ENCODE assay signal across 8 cellular contexts in genomic region chr20:4813839-4814695, GRCh38. TPM values are rescaled to one million over a fixed set of nuclear protein-coding genes. Genes with fewer than 3 reads are reported as not detected.
DNase-seq lines count a peak whose midpoint lies in the region; ATAC-seq and TF ChIP-seq lines count a peak whose summit lies in the region.

No MANE protein-coding gene starts in this region.

- peak; percentile 47 for ATAC-seq in GM18499 (IDR thresholded peaks at IDR 0.05; ENCODE audit: insufficient read depth, unreplicated experiment)

- H3K4me3 ChIP-seq in HEK293 (ENCODE audit: low read depth, low read length), result no peak overlapping the region

- DNase-seq in NAMALWA (ENCODE audit: low spot score), result peak; percentile 90
- DNase-seq in mesenteric fat pad (ENCODE audit: low spot score), result peak; percentile 37
- DNase-seq in NCI-H2081 treated with DMSO at 0.1 percent for 48 hours (lab: John Stamatoyannopoulos, UW), result no peak
- no peak for DNase-seq in DMS53 (lab: John Stamatoyannopoulos, UW)
- DNase-seq in NCI-H2227 (lab: John Stamatoyannopoulos, UW; ENCODE audit: unreplicated experiment), result no peak

- no peaks in the 10 kb centered on the region; a peak in 1 of 3 replicates for H3K36me3 ChIP-seq in HEK293 (ENCODE audit: control insufficient read depth in 2 of 2, insufficient read depth in 1 of 2, low read length in 2 of 2)

- H3K9me3 ChIP-seq in HEK293 (ENCODE audit: control insufficient read depth, insufficient read depth, low read depth, low read length), result no peaks in the 10 kb centered on the region

- no peak for TF ChIP-seq CTCF in HEK293 (tag by site-specific recombination; IDR thresholded peaks at IDR 0.05)

- no peaks in the 10 kb centered on the region for H3K4me1 ChIP-seq in HEK293 (ENCODE audit: control insufficient read depth, insufficient read depth, low read length)

- H3K27ac ChIP-seq in HEK293 (ENCODE audit: extremely low read depth, low read depth, low read length), result no peak overlapping the region
- peak overlapping the region; percentile 81 for H3K27ac ChIP-seq in angular gyrus (ENCODE audit: low read depth, low read length)

- CTCF ChIA-PET in HEK293 (lab: Yijun Ruan, JAX), result interaction anchor here (0.5 to 0.6 kb wide), 3 partner anchors 142 to 537 kb away, joined by 3 to 5 read pairs (median 3); no protein-coding TSS in a partner anchor

- POLR2A ChIA-PET in HEK293 (lab: Yijun Ruan, JAX), result interaction anchor here (0.6 kb wide), 1 partner anchor 1048 kb away, joined by 3 read pairs; no protein-coding TSS in a partner anchor

TF ChIP-seq in HEK293, 187 proteins besides CTCF, POLR2A, EP300 and RAD21:
- TF ChIP-seq ZNF571 (tag by site-specific recombination; IDR thresholded peaks at IDR 0.05) (no peak), EGR2 (tag by site-specific recombination; IDR thresholded peaks at IDR 0.05; ENCODE audit: low read depth) (peak; percentile 29; the same call in 1 of the 2 replicates)

RNA-seq across cellular contexts. Expression of gene RASSF2, which starts 9.3 kb away (rescaled TPM):
- total RNA-seq in mesenteric fat pad, result 29.7 TPM

Comparison
In these comparisons a context has a peak if more than half of its experiments do, and no peak if none do; other contexts are left out.
1. DNase-seq: peak in NAMALWA (single experiment) and mesenteric fat pad (single experiment); none in NCI-H2081 treated with DMSO at 0.1 percent for 48 hours (single experiment), DMS53 (single experiment) and NCI-H2227 (single experiment).